9 cellular contexts compared by ENCODE assay signal in genomic region chr20:3658708-3659491, GRCh38. TPM values are rescaled to one million over a fixed set of nuclear protein-coding genes. Genes with fewer than 3 reads are reported as not detected.
DNase-seq lines count a peak whose midpoint lies in the region; ATAC-seq and TF ChIP-seq lines count a peak whose summit lies in the region.
"Had no signal": no experiment of that assay in that cellular context is flagged by ENCODE, and none has a peak within 500 bp of the region (broad histone marks: within the 10 kb centered on the region; RNA-seq: fewer than 3 reads in every experiment).

No MANE protein-coding gene starts in this region.

- peak overlapping the region; percentile 11 for H3K4me3 Mint-ChIP-seq in activated naive CD8-positive, alpha-beta T cell treated with anti-CD3 and anti-CD28 coated beads, Interleukin-2, amount 10 ng/mL, durations not matched to agents 7 days and 5 days
- H3K4me3 Mint-ChIP-seq in activated naive CD8-positive, alpha-beta T cell treated with anti-CD3 and anti-CD28 coated beads for 36 hours, result no peak overlapping the region

- DNase-seq in activated naive CD8-positive, alpha-beta T cell treated with anti-CD3 and anti-CD28 coated beads, Interleukin-2, amount 10 ng/mL, durations not matched to agents 7 days and 5 days, result peak; percentile 33
- no peak for DNase-seq in activated naive CD8-positive, alpha-beta T cell treated with anti-CD3 and anti-CD28 coated beads for 36 hours
- peak; percentile 31 for DNase-seq in SIG-M5 (lab: John Stamatoyannopoulos, UW)
- DNase-seq in left colon, result no peak
- DNase-seq in sigmoid colon, result no peak
- no peak for DNase-seq in kidney glomerular epithelial cell (lab: John Stamatoyannopoulos, UW)
- DNase-seq in T1000 (lab: John Stamatoyannopoulos, UW), result no peak

- peaks cover 0 to 20% (median 12%) of the 10 kb centered on the region in 4 donors for H3K4me1 ChIP-seq in sigmoid colon

- intact Hi-C loops in left colon (cut with DNase I, micrococcal nuclease) (no loop called here), sigmoid colon (cut with DNase I) (no loop called here)

- H3K27me3 Mint-ChIP-seq in activated naive CD8-positive, alpha-beta T cell treated with anti-CD3 and anti-CD28 coated beads, Interleukin-2, amount 10 ng/mL, durations not matched to agents 7 days and 5 days, result peaks cover 54% of the 10 kb centered on the region
- H3K27me3 Mint-ChIP-seq in activated naive CD8-positive, alpha-beta T cell treated with anti-CD3 and anti-CD28 coated beads for 36 hours, result peaks cover 52% of the 10 kb centered on the region

- peak; percentile 61 for ATAC-seq in activated naive CD8-positive, alpha-beta T cell treated with anti-CD3 and anti-CD28 coated beads, Interleukin-2, amount 10 ng/mL, durations not matched to agents 7 days and 5 days (ENCODE audit: low read depth)
- ATAC-seq in HG03064 (IDR thresholded peaks at IDR 0.05; ENCODE audit: low read depth, unreplicated experiment) (peak; percentile 91), left colon (no peak)

- TF ChIP-seq CTCF in sigmoid colon (IDR thresholded peaks at IDR 0.05), result no peak

- POLR2A ChIA-PET in activated naive CD8-positive, alpha-beta T cell treated with anti-CD3 and anti-CD28 coated beads, Interleukin-2, amount 10 ng/mL, durations not matched to agents 7 days and 5 days (lab: Charles Lee), result no interaction called here

- TF ChIP-seq POLR2A in sigmoid colon (IDR thresholded peaks at IDR 0.05), result no peak

- H3K27ac Mint-ChIP-seq in activated naive CD8-positive, alpha-beta T cell treated with anti-CD3 and anti-CD28 coated beads, Interleukin-2, amount 10 ng/mL, durations not matched to agents 7 days and 5 days, result no peak overlapping the region
- H3K27ac Mint-ChIP-seq in activated naive CD8-positive, alpha-beta T cell treated with anti-CD3 and anti-CD28 coated beads for 36 hours, result no peak overlapping the region

- H3K4me1 Mint-ChIP-seq in activated naive CD8-positive, alpha-beta T cell treated with anti-CD3 and anti-CD28 coated beads, Interleukin-2, amount 10 ng/mL, durations not matched to agents 7 days and 5 days, result peaks cover 14% of the 10 kb centered on the region
- peaks cover 5% of the 10 kb centered on the region for H3K4me1 Mint-ChIP-seq in activated naive CD8-positive, alpha-beta T cell treated with anti-CD3 and anti-CD28 coated beads for 36 hours

- H3K36me3 Mint-ChIP-seq in activated naive CD8-positive, alpha-beta T cell treated with anti-CD3 and anti-CD28 coated beads, Interleukin-2, amount 10 ng/mL, durations not matched to agents 7 days and 5 days, result no peaks in the 10 kb centered on the region
- H3K36me3 Mint-ChIP-seq in activated naive CD8-positive, alpha-beta T cell treated with anti-CD3 and anti-CD28 coated beads for 36 hours, result peaks cover under 1% of the 10 kb centered on the region

- no peak overlapping the region for H3K4me3 ChIP-seq in sigmoid colon

- H3K27me3 ChIP-seq in sigmoid colon, result peaks cover 13 to 38% (median 25%) of the 10 kb centered on the region in 3 donors

- no peak overlapping the region for H3K27ac ChIP-seq in sigmoid colon
- H3K27ac ChIP-seq: epithelial cell of prostate had no signal

- H3K9me3 ChIP-seq in sigmoid colon, result no peaks in the 10 kb centered on the region

- WGBS in sigmoid colon, 2 donors, result 60 to 64% methylated on average over 8 of the region's 8 CpGs

- H3K9me3 Mint-ChIP-seq in activated naive CD8-positive, alpha-beta T cell treated with anti-CD3 and anti-CD28 coated beads, Interleukin-2, amount 10 ng/mL, durations not matched to agents 7 days and 5 days, result no peaks in the 10 kb centered on the region
- no peaks in the 10 kb centered on the region for H3K9me3 Mint-ChIP-seq in activated naive CD8-positive, alpha-beta T cell treated with anti-CD3 and anti-CD28 coated beads for 36 hours

- no peak for TF ChIP-seq EP300 in sigmoid colon (IDR thresholded peaks at IDR 0.05)

- H3K36me3 ChIP-seq in sigmoid colon, result no peaks in the 10 kb centered on the region

RNA-seq across cellular contexts. Expression of gene GFRA4, which starts 4.3 kb away (rescaled TPM):
- not detected for total RNA-seq in activated naive CD8-positive, alpha-beta T cell treated with anti-CD3 and anti-CD28 coated beads, Interleukin-2, amount 10 ng/mL, durations not matched to agents 7 days and 5 days
- total RNA-seq in activated naive CD8-positive, alpha-beta T cell treated with anti-CD3 and anti-CD28 coated beads for 36 hours, result not detected
- total RNA-seq in left colon (not detected), sigmoid colon (not detected)
- not detected for polyA plus RNA-seq in sigmoid colon

RNA-seq across cellular contexts. Expression of gene ADAM33, which starts 22.9 kb away (rescaled TPM):
- not detected for total RNA-seq in activated naive CD8-positive, alpha-beta T cell treated with anti-CD3 and anti-CD28 coated beads, Interleukin-2, amount 10 ng/mL, durations not matched to agents 7 days and 5 days
- not detected for total RNA-seq in activated naive CD8-positive, alpha-beta T cell treated with anti-CD3 and anti-CD28 coated beads for 36 hours
- total RNA-seq in left colon, result 10 to 100 TPM in 1 of 2 donors, 1 to 10 TPM in 1; 6.4 to 20.7 TPM
- 100 to 1,000 TPM in 2 of 4 donors, 10 to 100 TPM in 2; 49.9 to 484 (median 103) TPM for total RNA-seq in sigmoid colon
- 10 to 100 TPM in 1 of 3 donors, 1 to 10 TPM in 1, under 1 TPM in 1; 0.69 to 12.3 (median 5.4) TPM for polyA plus RNA-seq in sigmoid colon

RNA-seq across cellular contexts. Expression of gene SIGLEC1, which starts 53.5 kb away (rescaled TPM):
- total RNA-seq in activated naive CD8-positive, alpha-beta T cell treated with anti-CD3 and anti-CD28 coated beads, Interleukin-2, amount 10 ng/mL, durations not matched to agents 7 days and 5 days, result under 1 TPM; 0.20 to 0.25 TPM
- total RNA-seq in activated naive CD8-positive, alpha-beta T cell treated with anti-CD3 and anti-CD28 coated beads for 36 hours, result not detected
- total RNA-seq in left colon, result 10 to 100 TPM in 1 of 2 donors, 1 to 10 TPM in 1; 3.1 to 10.4 TPM
- total RNA-seq in sigmoid colon, result 10 to 100 TPM in 3 of 4 donors, 1 to 10 TPM in 1; 9.9 to 17.1 (median 10.2) TPM
- 1 to 10 TPM; 2.4 to 6.9 (median 5.3) TPM for polyA plus RNA-seq in sigmoid colon

Comparison
In these comparisons a context has a peak if more than half of its experiments do, and no peak if none do; other contexts are left out.
1. DNase-seq: peak in activated naive CD8-positive, alpha-beta T cell treated with anti-CD3 and anti-CD28 coated beads, Interleukin-2, amount 10 ng/mL, durations not matched to agents 7 days and 5 days (single experiment) and SIG-M5 (single experiment); none in activated naive CD8-positive, alpha-beta T cell treated with anti-CD3 and anti-CD28 coated beads for 36 hours (single experiment), left colon (0 of 2), sigmoid colon (single experiment), kidney glomerular epithelial cell (single experiment) and T1000 (single experiment).
2. RNA of gene ADAM33, which starts 22.9 kb away (total RNA-seq): 49.9 to 484 TPM in sigmoid colon and 6.4 to 20.7 TPM in left colon; not detected in activated naive CD8-positive, alpha-beta T cell treated with anti-CD3 and anti-CD28 coated beads, Interleukin-2, amount 10 ng/mL, durations not matched to agents 7 days and 5 days and not detected in activated naive CD8-positive, alpha-beta T cell treated with anti-CD3 and anti-CD28 coated beads for 36 hours; every median in the first group is over 4 times any median in the second.